1 cellular context compared by ENCODE assay signal in genomic region chr14:52575858-52576257, GRCh38.
TF ChIP-seq lines count a peak whose summit lies in the region.

No MANE protein-coding gene starts in this region.

TF ChIP-seq in HepG2, 621 proteins besides CTCF, POLR2A, EP300 and RAD21:
- no peak for TF ChIP-seq ZNF576 (CRISPR knock-in tag; IDR thresholded peaks at IDR 0.05)
TF ChIP-seq in HepG2: peak in this region for 0.
